21 cellular contexts compared by ENCODE assay signal in the genomic region with DNA sequence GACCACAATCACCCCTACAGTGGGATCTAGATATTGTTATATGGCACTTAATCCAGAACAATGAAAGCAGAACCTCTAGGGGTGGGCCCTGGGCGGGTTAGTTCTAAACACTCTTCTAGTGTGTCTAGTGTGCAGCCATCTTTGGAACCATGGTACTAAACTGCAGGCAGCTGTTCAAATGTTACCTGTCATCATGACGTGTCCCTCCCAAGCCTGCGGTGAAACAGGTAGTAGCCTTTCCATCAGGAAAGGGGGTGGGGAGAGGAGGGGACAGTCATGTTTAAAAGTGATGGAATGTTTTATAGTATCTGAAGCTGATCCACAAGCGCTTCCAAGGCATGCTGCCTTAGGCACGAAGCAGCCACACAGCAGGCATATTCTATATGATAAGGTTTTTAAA.
DNase-seq lines count a peak whose midpoint lies in the region; ATAC-seq, FAIRE-seq and TF ChIP-seq lines count a peak whose summit lies in the region.
"Had no signal": no experiment of that assay in that cellular context is flagged by ENCODE, and none has a peak within 500 bp of the region (broad histone marks: within the 10 kb centered on the region; RNA-seq: fewer than 3 reads in every experiment).

No MANE protein-coding gene starts in this region.

- peak overlapping the region; percentile 3; the same call in 1 of the 2 replicates for H3K4me2 ChIP-seq in PC-3 (ENCODE audit: low read length)

- H3K27ac ChIP-seq in PC-3 (ENCODE audit: low read length) = no peak overlapping the region
- no peak overlapping the region for H3K27ac ChIP-seq in foreskin keratinocyte

- no peak overlapping the region for H3K9ac ChIP-seq in PC-3 (ENCODE audit: low read length)

- H3K4me3 ChIP-seq in PC-3 (ENCODE audit: low read length) = no peak overlapping the region

- no peaks in the 10 kb centered on the region for H3K79me2 ChIP-seq in PC-3 (ENCODE audit: low read length)

- POLR2A ChIA-PET in PC-3 (lab: Charles Lee; ENCODE audit: unreplicated experiment) = no interaction called here

- H3K4me1 ChIP-seq in PC-3 (ENCODE audit: insufficient read depth, low read length) (peaks cover 17% of the 10 kb centered on the region), foreskin keratinocyte (no peaks in the 10 kb centered on the region)
- H3K4me1 ChIP-seq: BE2C had no signal

- intact Hi-C loops in PC-3 (cut with micrococcal nuclease) = no loop called here

- BruUV-seq in PC-3 (replicated peaks; lab: Mats Ljungman, UMichigan) = no TSS peak

- FAIRE-seq in HTR-8/SVneo (lab: Jason Lieb, UNC) = peak; percentile 90
- FAIRE-seq in urothelium cell line (lab: Jason Lieb, UNC) = peak; percentile 58
- FAIRE-seq: A204.1, GM12892, GM18507, H1, HepG2 had no signal

- TF ChIP-seq CTCF in PC-3 (conservative IDR thresholded peaks at IDR 0.05; ENCODE audit: low read depth, low read length) (no peak), foreskin keratinocyte (conservative IDR thresholded peaks at IDR 0.05) (no peak)

- no peaks in the 10 kb centered on the region for H3K36me3 ChIP-seq in PC-3 (ENCODE audit: low read depth, low read length)
- H3K36me3 ChIP-seq: BE2C had no signal

- H3K27me3 ChIP-seq in PC-3 (ENCODE audit: low read length) = peaks cover 59% of the 10 kb centered on the region
- no peaks in the 10 kb centered on the region for H3K27me3 ChIP-seq in foreskin keratinocyte

- no peaks in the 10 kb centered on the region for H3K9me3 ChIP-seq in PC-3 (ENCODE audit: low read length)
- H3K9me3 ChIP-seq: BE2C had no signal

- peak overlapping the region; percentile 63 for H2AFZ ChIP-seq in PC-3 (ENCODE audit: low read length)

- CTCF ChIA-PET in PC-3 (lab: Charles Lee) = no interaction called here

- no peaks in the 10 kb centered on the region for H3F3A ChIP-seq in PC-3 (ENCODE audit: low read length, unreplicated experiment)

- no peaks in the 10 kb centered on the region for H4K20me1 ChIP-seq in PC-3 (ENCODE audit: low read length)

- DNase-seq in HTR-8/SVneo (ENCODE audit: insufficient read length, low spot score) (no peak), PC-3 (peak; percentile 89), foreskin keratinocyte (peak; percentile 6 to 29), urothelium cell line (ENCODE audit: low spot score) (no peak), HuH-7.5 (ENCODE audit: low spot score) (no peak), RPMI8226 (no peak)
- DNase-seq: ACHN; BE2C; CD4-positive, CD25-positive, alpha-beta regulatory T cell; CD8-positive, alpha-beta memory T cell; COR-L47; DMS 273 treated with DMSO at 0.1 percent for 48 hours; DMS79; GDM1; H9 had no signal

- ATAC-seq in PC-3 = no peak
- peak; percentile 87 for ATAC-seq in foreskin keratinocyte
- no peak for ATAC-seq in GM21528 (IDR thresholded peaks at IDR 0.05; ENCODE audit: low FRiP score, unreplicated experiment)
- ATAC-seq: HepG2 had no signal

- H3K9me2 ChIP-seq in PC-3 (replicated peaks; ENCODE audit: low read length) = no peaks in the 10 kb centered on the region

Comparison
In these comparisons a context has a peak if more than half of its experiments do, and no peak if none do; other contexts are left out.
1. DNase-seq: peak in PC-3 (single experiment) and foreskin keratinocyte (2 of 2); none in HTR-8/SVneo (single experiment), urothelium cell line (single experiment), HuH-7.5 (single experiment) and RPMI8226 (single experiment).